Comparison of ENCODE assay signal across 13 cellular contexts in genomic region chr11:33704240-33705002, GRCh38. TPM values are rescaled to one million over a fixed set of nuclear protein-coding genes. Genes with fewer than 3 reads are reported as not detected.
DNase-seq lines count a peak whose midpoint lies in the region; ATAC-seq and TF ChIP-seq lines count a peak whose summit lies in the region.
"Had no signal": no experiment of that assay in that cellular context is flagged by ENCODE, and none has a peak within 500 bp of the region (broad histone marks: within the 10 kb centered on the region; RNA-seq: fewer than 3 reads in every experiment).

No MANE protein-coding gene starts in this region.

- POLR2A ChIA-PET in activated CD4-positive, alpha-beta memory T cell treated with anti-CD3 and anti-CD28 coated beads for 36 hours (lab: Charles Lee): no interaction called here

- peak overlapping the region; percentile 17; the same call in 1 of the 2 replicates for H3K4me3 Mint-ChIP-seq in HFFc6
- no peak overlapping the region for H3K4me3 Mint-ChIP-seq in activated CD4-positive, alpha-beta memory T cell treated with anti-CD3 and anti-CD28 coated beads for 36 hours
- H3K4me3 Mint-ChIP-seq: activated T-cell treated with anti-CD3 and anti-CD28 coated beads, Interleukin-2, amount 50 U/mL, for 4 hours; CD4-positive, alpha-beta memory T cell had no signal

- H3K9me3 Mint-ChIP-seq in HFFc6: no peaks in the 10 kb centered on the region
- no peaks in the 10 kb centered on the region for H3K9me3 Mint-ChIP-seq in activated CD4-positive, alpha-beta memory T cell treated with anti-CD3 and anti-CD28 coated beads for 36 hours
- H3K9me3 Mint-ChIP-seq: activated T-cell treated with anti-CD3 and anti-CD28 coated beads, Interleukin-2, amount 50 U/mL, for 4 hours; CD4-positive, alpha-beta memory T cell had no signal

- H3K4me3 ChIP-seq in breast epithelium: no peak overlapping the region

- H3K27me3 ChIP-seq in breast epithelium: no peaks in the 10 kb centered on the region

- H3K4me1 Mint-ChIP-seq in HFFc6 (ENCODE audit: low read depth): peaks cover 91% of the 10 kb centered on the region
- H3K4me1 Mint-ChIP-seq in activated CD4-positive, alpha-beta memory T cell treated with anti-CD3 and anti-CD28 coated beads for 36 hours (ENCODE audit: low read depth): peaks cover 17% of the 10 kb centered on the region

- no peak for TF ChIP-seq POLR2A in breast epithelium (IDR thresholded peaks at IDR 0.05)

- CTCF ChIA-PET in activated CD4-positive, alpha-beta memory T cell treated with anti-CD3 and anti-CD28 coated beads for 36 hours (lab: Charles Lee): interaction anchor here (0.9 kb wide), 1 partner anchor 12 kb away, joined by 3 read pairs; no protein-coding TSS in a partner anchor

- intact Hi-C loops in breast epithelium (cut with DNase I; ENCODE audit: low total_unique reads): no loop called here
- intact Hi-C loops in sciatic nerve (cut with DNase I): loop anchor here (5.0 kb wide), 2 partner anchors 33 to 1218 kb away; partner anchors contain the start of gene CD59
- intact Hi-C loops in activated CD4-positive, alpha-beta memory T cell treated with anti-CD3 and anti-CD28 coated beads for 36 hours (cut with micrococcal nuclease): loop anchor here (10.0 kb wide), 1 partner anchor 450 kb away; the partner anchor contains the start of gene HIPK3

- H3K36me3 ChIP-seq in breast epithelium: peaks cover 2% of the 10 kb centered on the region

- peak overlapping the region; percentile 88 to 89 for H3K27ac ChIP-seq in breast epithelium
- H3K27ac ChIP-seq: WERI-Rb-1 had no signal

- peaks cover 27% of the 10 kb centered on the region for H3K36me3 Mint-ChIP-seq in HFFc6 (ENCODE audit: low read depth)
- H3K36me3 Mint-ChIP-seq in activated CD4-positive, alpha-beta memory T cell treated with anti-CD3 and anti-CD28 coated beads for 36 hours: peaks cover 8% of the 10 kb centered on the region

- H3K27me3 Mint-ChIP-seq in HFFc6 (ENCODE audit: insufficient read depth): peaks cover 5% of the 10 kb centered on the region
- H3K27me3 Mint-ChIP-seq in activated CD4-positive, alpha-beta memory T cell treated with anti-CD3 and anti-CD28 coated beads for 36 hours: peaks cover 4% of the 10 kb centered on the region

- no peaks in the 10 kb centered on the region for H3K9me3 ChIP-seq in breast epithelium

- ATAC-seq in sciatic nerve: no peak
- no peak for ATAC-seq in HG03135 (IDR thresholded peaks at IDR 0.05; ENCODE audit: unreplicated experiment)
- no peak for ATAC-seq in GM18861 (IDR thresholded peaks at IDR 0.05; ENCODE audit: unreplicated experiment)
- ATAC-seq: activated T-cell treated with anti-CD3 and anti-CD28 coated beads, Interleukin-2, amount 50 U/mL, for 4 hours had no signal

- TF ChIP-seq CTCF in HFFc6 (IDR thresholded peaks at IDR 0.05): peak; percentile 41
- no peak for TF ChIP-seq CTCF in breast epithelium (IDR thresholded peaks at IDR 0.05)

- H3K4me1 ChIP-seq in breast epithelium: peaks cover 11 to 34% of the 10 kb centered on the region in 2 donors

- H3K27ac Mint-ChIP-seq in HFFc6: peak overlapping the region; percentile 79
- H3K27ac Mint-ChIP-seq in activated CD4-positive, alpha-beta memory T cell treated with anti-CD3 and anti-CD28 coated beads for 36 hours: no peak overlapping the region
- H3K27ac Mint-ChIP-seq: CD4-positive, alpha-beta memory T cell had no signal

- no peak for DNase-seq in HFFc6
- DNase-seq in breast epithelium (ENCODE audit: low spot score in 2 of 2): no peak
- peak; percentile 38 for DNase-seq in islet precursor cell
- DNase-seq in sciatic nerve (ENCODE audit: low spot score): peak; percentile 60
- no peak for DNase-seq in activated CD4-positive, alpha-beta memory T cell treated with anti-CD3 and anti-CD28 coated beads for 36 hours
- DNase-seq in NCI-H187 treated with DMSO at 0.1 percent for 48 hours (lab: John Stamatoyannopoulos, UW): no peak
- DNase-seq: activated T-cell treated with anti-CD3 and anti-CD28 coated beads, Interleukin-2, amount 50 U/mL, for 4 hours; CD4-positive, alpha-beta memory T cell; GOT3; SHP77 treated with DMSO at 0.1 percent for 48 hours had no signal

RNA-seq across cellular contexts. Expression of gene C11orf91, which starts 3.8 kb away (rescaled TPM):
- total RNA-seq in HFFc6 (2021; fragmentation: NEBNext Ultra II Directional; extraction: Animal tissue kit (Norgen Biotek cat#: 25700)): under 1 TPM in 4 of 6 experiments, not detected in 2; 0.59 to 0.65 (median 0.60) TPM
- total RNA-seq in breast epithelium: not detected
- not detected for total RNA-seq in sciatic nerve
- total RNA-seq in activated CD4-positive, alpha-beta memory T cell treated with anti-CD3 and anti-CD28 coated beads for 36 hours: not detected
- total RNA-seq: activated T-cell treated with anti-CD3 and anti-CD28 coated beads, Interleukin-2, amount 50 U/mL, for 4 hours had no signal

RNA-seq across cellular contexts. Expression of gene CD59, which starts 31.8 kb away (rescaled TPM):
- total RNA-seq in HFFc6 (2021; fragmentation: NEBNext Ultra II Directional; extraction: Animal tissue kit (Norgen Biotek cat#: 25700)): 1,000 to 10,000 TPM; 1,095 to 1,408 (median 1,232) TPM
- total RNA-seq in breast epithelium (100 to 1,000 TPM; 296 to 563 (median 375) TPM), sciatic nerve (679 TPM)
- total RNA-seq in activated CD4-positive, alpha-beta memory T cell treated with anti-CD3 and anti-CD28 coated beads for 36 hours: 10 to 100 TPM; 79.4 TPM

Comparison
In these comparisons a context has a peak if more than half of its experiments do, and no peak if none do; other contexts are left out.
1. DNase-seq: peak in islet precursor cell (single experiment) and sciatic nerve (single experiment); none in HFFc6 (single experiment), breast epithelium (0 of 2), activated CD4-positive, alpha-beta memory T cell treated with anti-CD3 and anti-CD28 coated beads for 36 hours (single experiment) and NCI-H187 treated with DMSO at 0.1 percent for 48 hours (single experiment).